Comparison of ENCODE assay signal across 14 cellular contexts in the genomic region with DNA sequence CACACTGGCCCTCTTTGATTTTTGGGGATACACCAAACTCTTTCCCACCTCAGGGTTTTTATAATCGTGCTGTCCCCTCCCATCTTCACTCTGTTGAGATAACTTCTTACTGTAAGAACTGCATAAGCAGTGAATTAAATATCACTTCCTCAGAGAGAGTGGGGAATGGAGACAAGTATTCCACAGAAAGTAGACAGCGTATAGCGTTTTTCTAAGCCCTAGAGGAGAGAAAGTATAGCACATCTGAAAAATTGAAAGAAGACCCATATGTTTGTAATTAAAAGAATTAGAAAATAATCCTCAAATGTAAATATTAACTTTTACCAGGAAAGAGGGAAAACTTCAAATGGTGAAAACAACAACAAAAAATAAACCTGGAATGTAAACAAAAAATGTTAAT.
DNase-seq lines count a peak whose midpoint lies in the region; ATAC-seq and TF ChIP-seq lines count a peak whose summit lies in the region.
"Had no signal": no experiment of that assay in that cellular context is flagged by ENCODE, and none has a peak within 500 bp of the region (broad histone marks: within the 10 kb centered on the region; RNA-seq: fewer than 3 reads in every experiment).

No MANE protein-coding gene starts in this region.

- no peaks in the 10 kb centered on the region for H3K27me3 Mint-ChIP-seq in type B pancreatic cell
- no peaks in the 10 kb centered on the region for H3K27me3 Mint-ChIP-seq in mesothelial cell of epicardium (ENCODE audit: low read depth)
- H3K27me3 Mint-ChIP-seq: CD8-positive, alpha-beta memory T cell had no signal

- in situ Hi-C loops in brain microvascular endothelial cell (cut with HindIII; ENCODE audit: low pct_ligation_motif_present, low sequenced_read_pairs): no loop called here

- H3K9me3 ChIP-seq in BE2C (no peaks in the 10 kb centered on the region), gastroesophageal sphincter (no peaks in the 10 kb centered on the region)
- H3K9me3 ChIP-seq: BLaER1, Caco-2 had no signal

- TF ChIP-seq CTCF in BE2C (IDR thresholded peaks at IDR 0.05; ENCODE audit: low read depth, low read length) (0 out of 2 replicates have a peak, but pooled peaks have one; percentile 7), brain microvascular endothelial cell (IDR thresholded peaks at IDR 0.05; ENCODE audit: low read depth, low read length, missing control alignments) (peak; percentile 1), fibroblast of pulmonary artery (IDR thresholded peaks at IDR 0.05; ENCODE audit: low read length, missing control alignments) (peak; percentile 2), type B pancreatic cell (conservative IDR thresholded peaks at IDR 0.05) (peak; percentile 53), mesothelial cell of epicardium (IDR thresholded peaks at IDR 0.05; ENCODE audit: unreplicated experiment) (no peak), gastroesophageal sphincter (IDR thresholded peaks at IDR 0.05) (no peak)

- no peak for TF ChIP-seq POLR2A in gastroesophageal sphincter (IDR thresholded peaks at IDR 0.05)

- H3K27ac Mint-ChIP-seq in type B pancreatic cell (no peak overlapping the region), mesothelial cell of epicardium (no peak overlapping the region)
- H3K27ac Mint-ChIP-seq: H9 had no signal

- no peak overlapping the region for H3K4me3 ChIP-seq in BE2C (ENCODE audit: low read depth, low read length)
- H3K4me3 ChIP-seq in brain microvascular endothelial cell (ENCODE audit: low read depth, low read length): no peak overlapping the region
- H3K4me3 ChIP-seq in fibroblast of pulmonary artery (replicated peaks; ENCODE audit: low read depth, low read length): no peak overlapping the region
- no peak overlapping the region for H3K4me3 ChIP-seq in gastroesophageal sphincter
- H3K4me3 ChIP-seq: BLaER1 had no signal

- ATAC-seq in gastroesophageal sphincter: no peak

- H3K9me3 Mint-ChIP-seq in type B pancreatic cell (no peaks in the 10 kb centered on the region), mesothelial cell of epicardium (no peaks in the 10 kb centered on the region)
- H3K9me3 Mint-ChIP-seq: CD8-positive, alpha-beta memory T cell; H9 had no signal

- H3K4me3 Mint-ChIP-seq in type B pancreatic cell: no peak overlapping the region
- no peak overlapping the region for H3K4me3 Mint-ChIP-seq in mesothelial cell of epicardium
- H3K4me3 Mint-ChIP-seq: CD8-positive, alpha-beta memory T cell; H9 had no signal

- no peak overlapping the region for H3K27ac ChIP-seq in brain microvascular endothelial cell
- H3K27ac ChIP-seq in gastroesophageal sphincter: no peak overlapping the region
- H3K27ac ChIP-seq: BLaER1 had no signal

- TF ChIP-seq EP300 in gastroesophageal sphincter (IDR thresholded peaks at IDR 0.05): no peak

- peaks cover 10% of the 10 kb centered on the region for H3K36me3 Mint-ChIP-seq in type B pancreatic cell
- peaks cover 25% of the 10 kb centered on the region for H3K36me3 Mint-ChIP-seq in mesothelial cell of epicardium

- no peaks in the 10 kb centered on the region; the same call in none of the 2 replicates for H3K36me3 ChIP-seq in BE2C
- H3K36me3 ChIP-seq in brain microvascular endothelial cell (replicated peaks): peaks cover 28% of the 10 kb centered on the region
- H3K36me3 ChIP-seq in gastroesophageal sphincter: peaks cover 0 to 96% of the 10 kb centered on the region in 2 donors

- H3K4me1 ChIP-seq in BE2C: no peaks in the 10 kb centered on the region
- H3K4me1 ChIP-seq in gastroesophageal sphincter: no peaks in the 10 kb centered on the region
- H3K4me1 ChIP-seq: BLaER1, Caco-2 had no signal

- 83 to 86% methylated on average over 2 to 3 of the region's 3 CpGs for WGBS in gastroesophageal sphincter (ENCODE audit: low coverage in 1 of 2), 2 donors

- H3K4me1 Mint-ChIP-seq in type B pancreatic cell (ENCODE audit: unreplicated experiment): no peaks in the 10 kb centered on the region
- H3K4me1 Mint-ChIP-seq in mesothelial cell of epicardium: no peaks in the 10 kb centered on the region
- H3K4me1 Mint-ChIP-seq: CD8-positive, alpha-beta memory T cell; H9 had no signal

- DNase-seq in BE2C: no peak
- no peak for DNase-seq in brain microvascular endothelial cell
- DNase-seq in fibroblast of pulmonary artery (ENCODE audit: low read depth): no peak
- DNase-seq in type B pancreatic cell (ENCODE audit: extremely low spot score, unreplicated experiment): no peak
- no peak for DNase-seq in globus pallidus (ENCODE audit: low spot score)
- no peak for DNase-seq in mesothelial cell of epicardium (ENCODE audit: low spot score in 2 of 2, unreplicated experiment in 2 of 2)
- DNase-seq: Caco-2; CD8-positive, alpha-beta memory T cell; DND-41; GDM1; GOT3; H9 had no signal

- H3K27me3 ChIP-seq in BE2C: no peaks in the 10 kb centered on the region
- no peaks in the 10 kb centered on the region for H3K27me3 ChIP-seq in brain microvascular endothelial cell (replicated peaks)
- no peaks in the 10 kb centered on the region for H3K27me3 ChIP-seq in gastroesophageal sphincter
- H3K27me3 ChIP-seq: BLaER1 had no signal

Comparison
In these comparisons a context has a peak if more than half of its experiments do, and no peak if none do; other contexts are left out.
1. CTCF ChIP-seq: peak in BE2C (single experiment), brain microvascular endothelial cell (single experiment), fibroblast of pulmonary artery (single experiment) and type B pancreatic cell (single experiment); none in mesothelial cell of epicardium (single experiment) and gastroesophageal sphincter (0 of 4).